Comparison of ENCODE assay signal across 1 cellular context in the genomic region with DNA sequence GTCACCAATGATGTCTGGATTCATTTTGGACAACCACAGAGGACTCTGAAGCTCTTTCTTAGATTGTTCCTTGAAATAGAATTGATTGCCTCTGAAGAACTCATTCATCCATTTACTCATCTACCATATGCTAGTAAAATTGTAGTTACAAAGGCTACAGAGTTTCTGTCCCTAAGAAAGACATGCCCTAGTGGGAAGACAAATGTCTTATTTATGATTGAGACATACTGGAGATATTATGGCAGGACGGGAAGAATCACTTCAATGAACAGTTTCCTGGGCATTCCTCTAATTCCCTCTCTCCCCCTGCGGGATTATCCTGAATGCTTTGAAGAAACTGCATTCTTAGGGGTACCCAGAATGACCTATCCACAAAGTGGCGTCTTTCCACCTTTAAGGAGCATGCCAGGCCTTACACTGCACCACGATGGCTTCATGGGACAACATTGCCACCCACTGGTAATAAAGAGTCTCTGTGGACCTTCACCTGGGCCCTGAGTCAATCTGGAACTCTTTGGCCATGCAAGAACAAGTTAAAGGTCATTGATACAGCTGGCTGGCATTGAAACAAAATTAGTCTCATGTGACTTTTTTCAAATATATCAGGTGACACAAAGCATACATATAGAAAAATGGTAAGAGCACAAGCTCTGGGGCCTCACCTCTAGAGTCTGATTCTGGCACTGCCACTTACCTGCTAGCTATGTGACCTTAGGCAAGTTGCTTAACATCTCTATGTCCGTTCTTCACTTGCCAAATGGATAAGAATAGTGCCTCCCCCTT.
A peak's percentile ranks its signal among the peaks of the same experiment; 100 is the strongest.
TF ChIP-seq lines count a peak whose summit lies in the region.

No MANE protein-coding gene starts in this region.

TF ChIP-seq in HepG2, 621 proteins besides CTCF, POLR2A, EP300 and RAD21 (continued from another document and continues in another):
- TF ChIP-seq ZKSCAN5 (CRISPR knock-in tag; IDR thresholded peaks at IDR 0.05) (no peak), JDP2 (CRISPR knock-in tag; IDR thresholded peaks at IDR 0.05; ENCODE audit: borderline replicate concordance) (no peak), RARA (CRISPR knock-in tag; IDR thresholded peaks at IDR 0.05) (no peak; the same call in 1 of the 2 replicates), ONECUT2 (CRISPR knock-in tag; IDR thresholded peaks at IDR 0.05) (no peak), SAFB2 (CRISPR knock-in tag; IDR thresholded peaks at IDR 0.05; ENCODE audit: borderline replicate concordance, low read depth) (no peak), HIVEP1 (CRISPR knock-in tag; IDR thresholded peaks at IDR 0.05) (no peak), FOSL2 (CRISPR knock-in tag; IDR thresholded peaks at IDR 0.05) (peak; percentile 65), SKI (IDR thresholded peaks at IDR 0.05; ENCODE audit: partially characterized antibody) (no peak), U2AF2 (IDR thresholded peaks at IDR 0.05; ENCODE audit: low read depth, low read length) (no peak), KIAA2018 (CRISPR knock-in tag; IDR thresholded peaks at IDR 0.05; ENCODE audit: borderline replicate concordance) (no peak), ZNF282 (IDR thresholded peaks at IDR 0.05; ENCODE audit: partially characterized antibody) (no peak), FIP1L1 (IDR thresholded peaks at IDR 0.05; ENCODE audit: borderline replicate concordance, insufficient read depth, low read depth, low read length) (no peak), HIC2 (CRISPR knock-in tag; IDR thresholded peaks at IDR 0.05; ENCODE audit: low read depth) (no peak), HCFC1 (IDR thresholded peaks at IDR 0.05; ENCODE audit: low read depth, low read length) (no peak), ZNF10 (CRISPR knock-in tag; IDR thresholded peaks at IDR 0.05; ENCODE audit: borderline replicate concordance, low read depth) (no peak), ZFAT (CRISPR knock-in tag; conservative IDR thresholded peaks at IDR 0.05) (no peak), SMAD9 (CRISPR knock-in tag; IDR thresholded peaks at IDR 0.05) (no peak), ZNF263 (CRISPR knock-in tag; IDR thresholded peaks at IDR 0.05) (no peak), ZNF510 (CRISPR knock-in tag; IDR thresholded peaks at IDR 0.05; ENCODE audit: low read depth) (no peak), LCORL (IDR thresholded peaks at IDR 0.05) (no peak), LCORL (CRISPR knock-in tag; IDR thresholded peaks at IDR 0.05) (peak; percentile 53; the same call in 1 of the 2 replicates), NR2F6 (IDR thresholded peaks at IDR 0.05) (peak; percentile 76; the same call in 1 of the 2 replicates), NR2F6 (CRISPR knock-in tag; IDR thresholded peaks at IDR 0.05) (peak; percentile 77), RBM22 (optimal IDR thresholded peaks at IDR 0.05; ENCODE audit: low read length) (no peak), ZNF747 (CRISPR knock-in tag; IDR thresholded peaks at IDR 0.05; ENCODE audit: borderline replicate concordance) (no peak), SSRP1 (CRISPR knock-in tag; IDR thresholded peaks at IDR 0.05) (no peak), ZNF280B (CRISPR knock-in tag; IDR thresholded peaks at IDR 0.05; ENCODE audit: borderline replicate concordance) (no peak), SCMH1 (CRISPR knock-in tag; IDR thresholded peaks at IDR 0.05; ENCODE audit: borderline replicate concordance) (no peak), ZNF878 (CRISPR knock-in tag; IDR thresholded peaks at IDR 0.05) (no peak), ZMYM2 (CRISPR knock-in tag; IDR thresholded peaks at IDR 0.05) (no peak), CERS6 (CRISPR knock-in tag; IDR thresholded peaks at IDR 0.05) (no peak), ZZZ3 (CRISPR knock-in tag; IDR thresholded peaks at IDR 0.05; ENCODE audit: borderline replicate concordance) (no peak), AHR (CRISPR knock-in tag; IDR thresholded peaks at IDR 0.05) (no peak), NR2F1 (CRISPR knock-in tag; IDR thresholded peaks at IDR 0.05) (0 out of 4 replicates have a peak, but pooled peaks of 1 of the 2 experiments have one; percentile 10), HOMEZ (CRISPR knock-in tag; IDR thresholded peaks at IDR 0.05; ENCODE audit: low read depth) (0 out of 2 replicates have a peak, but pooled peaks have one; percentile 35)
- TF ChIP-seq, protein P1, sequence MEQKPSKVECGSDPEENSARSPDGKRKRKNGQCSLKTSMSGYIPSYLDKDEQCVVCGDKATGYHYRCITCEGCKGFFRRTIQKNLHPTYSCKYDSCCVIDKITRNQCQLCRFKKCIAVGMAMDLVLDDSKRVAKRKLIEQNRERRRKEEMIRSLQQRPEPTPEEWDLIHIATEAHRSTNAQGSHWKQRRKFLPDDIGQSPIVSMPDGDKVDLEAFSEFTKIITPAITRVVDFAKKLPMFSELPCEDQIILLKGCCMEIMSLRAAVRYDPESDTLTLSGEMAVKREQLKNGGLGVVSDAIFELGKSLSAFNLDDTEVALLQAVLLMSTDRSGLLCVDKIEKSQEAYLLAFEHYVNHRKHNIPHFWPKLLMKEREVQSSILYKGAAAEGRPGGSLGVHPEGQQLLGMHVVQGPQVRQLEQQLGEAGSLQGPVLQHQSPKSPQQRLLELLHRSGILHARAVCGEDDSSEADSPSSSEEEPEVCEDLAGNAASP (CRISPR knock-in tag; IDR thresholded peaks at IDR 0.05; ENCODE audit: borderline replicate concordance): peak; percentile 77; the same call in 1 of the 2 replicates
- TF ChIP-seq, protein P2, sequence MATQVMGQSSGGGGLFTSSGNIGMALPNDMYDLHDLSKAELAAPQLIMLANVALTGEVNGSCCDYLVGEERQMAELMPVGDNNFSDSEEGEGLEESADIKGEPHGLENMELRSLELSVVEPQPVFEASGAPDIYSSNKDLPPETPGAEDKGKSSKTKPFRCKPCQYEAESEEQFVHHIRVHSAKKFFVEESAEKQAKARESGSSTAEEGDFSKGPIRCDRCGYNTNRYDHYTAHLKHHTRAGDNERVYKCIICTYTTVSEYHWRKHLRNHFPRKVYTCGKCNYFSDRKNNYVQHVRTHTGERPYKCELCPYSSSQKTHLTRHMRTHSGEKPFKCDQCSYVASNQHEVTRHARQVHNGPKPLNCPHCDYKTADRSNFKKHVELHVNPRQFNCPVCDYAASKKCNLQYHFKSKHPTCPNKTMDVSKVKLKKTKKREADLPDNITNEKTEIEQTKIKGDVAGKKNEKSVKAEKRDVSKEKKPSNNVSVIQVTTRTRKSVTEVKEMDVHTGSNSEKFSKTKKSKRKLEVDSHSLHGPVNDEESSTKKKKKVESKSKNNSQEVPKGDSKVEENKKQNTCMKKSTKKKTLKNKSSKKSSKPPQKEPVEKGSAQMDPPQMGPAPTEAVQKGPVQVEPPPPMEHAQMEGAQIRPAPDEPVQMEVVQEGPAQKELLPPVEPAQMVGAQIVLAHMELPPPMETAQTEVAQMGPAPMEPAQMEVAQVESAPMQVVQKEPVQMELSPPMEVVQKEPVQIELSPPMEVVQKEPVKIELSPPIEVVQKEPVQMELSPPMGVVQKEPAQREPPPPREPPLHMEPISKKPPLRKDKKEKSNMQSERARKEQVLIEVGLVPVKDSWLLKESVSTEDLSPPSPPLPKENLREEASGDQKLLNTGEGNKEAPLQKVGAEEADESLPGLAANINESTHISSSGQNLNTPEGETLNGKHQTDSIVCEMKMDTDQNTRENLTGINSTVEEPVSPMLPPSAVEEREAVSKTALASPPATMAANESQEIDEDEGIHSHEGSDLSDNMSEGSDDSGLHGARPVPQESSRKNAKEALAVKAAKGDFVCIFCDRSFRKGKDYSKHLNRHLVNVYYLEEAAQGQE (IDR thresholded peaks at IDR 0.05; ENCODE audit: borderline replicate concordance in 1 of 2, low read depth in 1 of 2, low read length in 2 of 2): no peak
- TF ChIP-seq, protein P3, sequence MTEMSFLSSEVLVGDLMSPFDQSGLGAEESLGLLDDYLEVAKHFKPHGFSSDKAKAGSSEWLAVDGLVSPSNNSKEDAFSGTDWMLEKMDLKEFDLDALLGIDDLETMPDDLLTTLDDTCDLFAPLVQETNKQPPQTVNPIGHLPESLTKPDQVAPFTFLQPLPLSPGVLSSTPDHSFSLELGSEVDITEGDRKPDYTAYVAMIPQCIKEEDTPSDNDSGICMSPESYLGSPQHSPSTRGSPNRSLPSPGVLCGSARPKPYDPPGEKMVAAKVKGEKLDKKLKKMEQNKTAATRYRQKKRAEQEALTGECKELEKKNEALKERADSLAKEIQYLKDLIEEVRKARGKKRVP (CRISPR knock-in tag; IDR thresholded peaks at IDR 0.05): no peak
